In the genomic region with DNA sequence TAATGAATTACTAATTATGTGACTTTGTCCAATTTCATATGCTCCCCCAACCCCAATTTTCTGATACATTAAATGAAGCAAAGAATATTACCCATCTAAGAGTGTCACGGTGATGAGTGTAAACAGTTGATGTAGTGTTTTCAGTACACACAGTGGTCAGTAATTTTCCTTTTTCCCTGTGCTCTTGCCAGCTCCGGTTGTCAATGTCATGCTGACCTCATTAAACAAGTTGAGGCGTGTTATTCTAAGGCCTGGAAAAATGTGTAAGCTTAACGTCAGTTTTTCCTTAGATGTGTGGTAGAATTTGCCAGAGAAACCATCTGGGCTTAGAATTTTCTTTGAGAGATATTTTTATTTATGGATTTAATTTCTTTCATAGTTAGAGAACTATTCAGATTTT, we compare ENCODE assay signal across 1 cellular context.
TF ChIP-seq lines count a peak whose summit lies in the region.

No MANE protein-coding gene starts in this region.

TF ChIP-seq in HepG2, 621 proteins besides CTCF, POLR2A, EP300 and RAD21:
- TF ChIP-seq SMAD9 (CRISPR knock-in tag; IDR thresholded peaks at IDR 0.05) = no peak
- no peak for TF ChIP-seq ZFP1 (CRISPR knock-in tag; IDR thresholded peaks at IDR 0.05)
- TF ChIP-seq, protein P1, sequence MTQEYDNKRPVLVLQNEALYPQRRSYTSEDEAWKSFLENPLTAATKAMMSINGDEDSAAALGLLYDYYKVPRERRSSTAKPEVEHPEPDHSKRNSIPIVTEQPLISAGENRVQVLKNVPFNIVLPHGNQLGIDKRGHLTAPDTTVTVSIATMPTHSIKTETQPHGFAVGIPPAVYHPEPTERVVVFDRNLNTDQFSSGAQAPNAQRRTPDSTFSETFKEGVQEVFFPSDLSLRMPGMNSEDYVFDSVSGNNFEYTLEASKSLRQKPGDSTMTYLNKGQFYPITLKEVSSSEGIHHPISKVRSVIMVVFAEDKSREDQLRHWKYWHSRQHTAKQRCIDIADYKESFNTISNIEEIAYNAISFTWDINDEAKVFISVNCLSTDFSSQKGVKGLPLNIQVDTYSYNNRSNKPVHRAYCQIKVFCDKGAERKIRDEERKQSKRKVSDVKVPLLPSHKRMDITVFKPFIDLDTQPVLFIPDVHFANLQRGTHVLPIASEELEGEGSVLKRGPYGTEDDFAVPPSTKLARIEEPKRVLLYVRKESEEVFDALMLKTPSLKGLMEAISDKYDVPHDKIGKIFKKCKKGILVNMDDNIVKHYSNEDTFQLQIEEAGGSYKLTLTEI (CRISPR knock-in tag; conservative IDR thresholded peaks at IDR 0.05) = no peak
- TF ChIP-seq ZNF577 (CRISPR knock-in tag; IDR thresholded peaks at IDR 0.05; ENCODE audit: borderline replicate concordance, low read depth) = no peak
- TF ChIP-seq SAP130 (CRISPR knock-in tag; IDR thresholded peaks at IDR 0.05; ENCODE audit: low read depth) = 0 out of 2 replicates have a peak, but pooled peaks have one; percentile 14
- TF ChIP-seq, protein P2, sequence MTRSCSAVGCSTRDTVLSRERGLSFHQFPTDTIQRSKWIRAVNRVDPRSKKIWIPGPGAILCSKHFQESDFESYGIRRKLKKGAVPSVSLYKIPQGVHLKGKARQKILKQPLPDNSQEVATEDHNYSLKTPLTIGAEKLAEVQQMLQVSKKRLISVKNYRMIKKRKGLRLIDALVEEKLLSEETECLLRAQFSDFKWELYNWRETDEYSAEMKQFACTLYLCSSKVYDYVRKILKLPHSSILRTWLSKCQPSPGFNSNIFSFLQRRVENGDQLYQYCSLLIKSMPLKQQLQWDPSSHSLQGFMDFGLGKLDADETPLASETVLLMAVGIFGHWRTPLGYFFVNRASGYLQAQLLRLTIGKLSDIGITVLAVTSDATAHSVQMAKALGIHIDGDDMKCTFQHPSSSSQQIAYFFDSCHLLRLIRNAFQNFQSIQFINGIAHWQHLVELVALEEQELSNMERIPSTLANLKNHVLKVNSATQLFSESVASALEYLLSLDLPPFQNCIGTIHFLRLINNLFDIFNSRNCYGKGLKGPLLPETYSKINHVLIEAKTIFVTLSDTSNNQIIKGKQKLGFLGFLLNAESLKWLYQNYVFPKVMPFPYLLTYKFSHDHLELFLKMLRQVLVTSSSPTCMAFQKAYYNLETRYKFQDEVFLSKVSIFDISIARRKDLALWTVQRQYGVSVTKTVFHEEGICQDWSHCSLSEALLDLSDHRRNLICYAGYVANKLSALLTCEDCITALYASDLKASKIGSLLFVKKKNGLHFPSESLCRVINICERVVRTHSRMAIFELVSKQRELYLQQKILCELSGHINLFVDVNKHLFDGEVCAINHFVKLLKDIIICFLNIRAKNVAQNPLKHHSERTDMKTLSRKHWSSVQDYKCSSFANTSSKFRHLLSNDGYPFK (CRISPR knock-in tag; IDR thresholded peaks at IDR 0.05; ENCODE audit: borderline replicate concordance) = no peak
- no peak for TF ChIP-seq ZNF816 (CRISPR knock-in tag; IDR thresholded peaks at IDR 0.05; ENCODE audit: borderline replicate concordance)
- no peak for TF ChIP-seq ZNF547 (CRISPR knock-in tag; IDR thresholded peaks at IDR 0.05)
- peak; percentile 62; the same call in 1 of the 2 replicates for TF ChIP-seq ZBTB21 (CRISPR knock-in tag; IDR thresholded peaks at IDR 0.05)
- TF ChIP-seq, protein P3, sequence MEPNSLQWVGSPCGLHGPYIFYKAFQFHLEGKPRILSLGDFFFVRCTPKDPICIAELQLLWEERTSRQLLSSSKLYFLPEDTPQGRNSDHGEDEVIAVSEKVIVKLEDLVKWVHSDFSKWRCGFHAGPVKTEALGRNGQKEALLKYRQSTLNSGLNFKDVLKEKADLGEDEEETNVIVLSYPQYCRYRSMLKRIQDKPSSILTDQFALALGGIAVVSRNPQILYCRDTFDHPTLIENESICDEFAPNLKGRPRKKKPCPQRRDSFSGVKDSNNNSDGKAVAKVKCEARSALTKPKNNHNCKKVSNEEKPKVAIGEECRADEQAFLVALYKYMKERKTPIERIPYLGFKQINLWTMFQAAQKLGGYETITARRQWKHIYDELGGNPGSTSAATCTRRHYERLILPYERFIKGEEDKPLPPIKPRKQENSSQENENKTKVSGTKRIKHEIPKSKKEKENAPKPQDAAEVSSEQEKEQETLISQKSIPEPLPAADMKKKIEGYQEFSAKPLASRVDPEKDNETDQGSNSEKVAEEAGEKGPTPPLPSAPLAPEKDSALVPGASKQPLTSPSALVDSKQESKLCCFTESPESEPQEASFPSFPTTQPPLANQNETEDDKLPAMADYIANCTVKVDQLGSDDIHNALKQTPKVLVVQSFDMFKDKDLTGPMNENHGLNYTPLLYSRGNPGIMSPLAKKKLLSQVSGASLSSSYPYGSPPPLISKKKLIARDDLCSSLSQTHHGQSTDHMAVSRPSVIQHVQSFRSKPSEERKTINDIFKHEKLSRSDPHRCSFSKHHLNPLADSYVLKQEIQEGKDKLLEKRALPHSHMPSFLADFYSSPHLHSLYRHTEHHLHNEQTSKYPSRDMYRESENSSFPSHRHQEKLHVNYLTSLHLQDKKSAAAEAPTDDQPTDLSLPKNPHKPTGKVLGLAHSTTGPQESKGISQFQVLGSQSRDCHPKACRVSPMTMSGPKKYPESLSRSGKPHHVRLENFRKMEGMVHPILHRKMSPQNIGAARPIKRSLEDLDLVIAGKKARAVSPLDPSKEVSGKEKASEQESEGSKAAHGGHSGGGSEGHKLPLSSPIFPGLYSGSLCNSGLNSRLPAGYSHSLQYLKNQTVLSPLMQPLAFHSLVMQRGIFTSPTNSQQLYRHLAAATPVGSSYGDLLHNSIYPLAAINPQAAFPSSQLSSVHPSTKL (CRISPR knock-in tag; IDR thresholded peaks at IDR 0.05) = 0 out of 2 replicates have a peak, but pooled peaks have one; percentile 16
- TF ChIP-seq KLF11 (CRISPR knock-in tag; IDR thresholded peaks at IDR 0.05) = no peak
- TF ChIP-seq, protein P4, sequence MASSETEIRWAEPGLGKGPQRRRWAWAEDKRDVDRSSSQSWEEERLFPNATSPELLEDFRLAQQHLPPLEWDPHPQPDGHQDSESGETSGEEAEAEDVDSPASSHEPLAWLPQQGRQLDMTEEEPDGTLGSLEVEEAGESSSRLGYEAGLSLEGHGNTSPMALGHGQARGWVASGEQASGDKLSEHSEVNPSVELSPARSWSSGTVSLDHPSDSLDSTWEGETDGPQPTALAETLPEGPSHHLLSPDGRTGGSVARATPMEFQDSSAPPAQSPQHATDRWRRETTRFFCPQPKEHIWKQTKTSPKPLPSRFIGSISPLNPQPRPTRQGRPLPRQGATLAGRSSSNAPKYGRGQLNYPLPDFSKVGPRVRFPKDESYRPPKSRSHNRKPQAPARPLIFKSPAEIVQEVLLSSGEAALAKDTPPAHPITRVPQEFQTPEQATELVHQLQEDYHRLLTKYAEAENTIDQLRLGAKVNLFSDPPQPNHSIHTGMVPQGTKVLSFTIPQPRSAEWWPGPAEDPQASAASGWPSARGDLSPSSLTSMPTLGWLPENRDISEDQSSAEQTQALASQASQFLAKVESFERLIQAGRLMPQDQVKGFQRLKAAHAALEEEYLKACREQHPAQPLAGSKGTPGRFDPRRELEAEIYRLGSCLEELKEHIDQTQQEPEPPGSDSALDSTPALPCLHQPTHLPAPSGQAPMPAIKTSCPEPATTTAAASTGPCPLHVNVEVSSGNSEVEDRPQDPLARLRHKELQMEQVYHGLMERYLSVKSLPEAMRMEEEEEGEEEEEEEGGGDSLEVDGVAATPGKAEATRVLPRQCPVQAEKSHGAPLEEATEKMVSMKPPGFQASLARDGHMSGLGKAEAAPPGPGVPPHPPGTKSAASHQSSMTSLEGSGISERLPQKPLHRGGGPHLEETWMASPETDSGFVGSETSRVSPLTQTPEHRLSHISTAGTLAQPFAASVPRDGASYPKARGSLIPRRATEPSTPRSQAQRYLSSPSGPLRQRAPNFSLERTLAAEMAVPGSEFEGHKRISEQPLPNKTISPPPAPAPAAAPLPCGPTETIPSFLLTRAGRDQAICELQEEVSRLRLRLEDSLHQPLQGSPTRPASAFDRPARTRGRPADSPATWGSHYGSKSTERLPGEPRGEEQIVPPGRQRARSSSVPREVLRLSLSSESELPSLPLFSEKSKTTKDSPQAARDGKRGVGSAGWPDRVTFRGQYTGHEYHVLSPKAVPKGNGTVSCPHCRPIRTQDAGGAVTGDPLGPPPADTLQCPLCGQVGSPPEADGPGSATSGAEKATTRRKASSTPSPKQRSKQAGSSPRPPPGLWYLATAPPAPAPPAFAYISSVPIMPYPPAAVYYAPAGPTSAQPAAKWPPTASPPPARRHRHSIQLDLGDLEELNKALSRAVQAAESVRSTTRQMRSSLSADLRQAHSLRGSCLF (CRISPR knock-in tag; IDR thresholded peaks at IDR 0.05; ENCODE audit: borderline replicate concordance) = no peak
- TF ChIP-seq CREB1 (IDR thresholded peaks at IDR 0.05) = no peak
- 0 out of 2 replicates have a peak, but pooled peaks have one; percentile 13 for TF ChIP-seq CREB1 (CRISPR knock-in tag; IDR thresholded peaks at IDR 0.05)
